8 cellular contexts compared by ENCODE assay signal in the genomic region with DNA sequence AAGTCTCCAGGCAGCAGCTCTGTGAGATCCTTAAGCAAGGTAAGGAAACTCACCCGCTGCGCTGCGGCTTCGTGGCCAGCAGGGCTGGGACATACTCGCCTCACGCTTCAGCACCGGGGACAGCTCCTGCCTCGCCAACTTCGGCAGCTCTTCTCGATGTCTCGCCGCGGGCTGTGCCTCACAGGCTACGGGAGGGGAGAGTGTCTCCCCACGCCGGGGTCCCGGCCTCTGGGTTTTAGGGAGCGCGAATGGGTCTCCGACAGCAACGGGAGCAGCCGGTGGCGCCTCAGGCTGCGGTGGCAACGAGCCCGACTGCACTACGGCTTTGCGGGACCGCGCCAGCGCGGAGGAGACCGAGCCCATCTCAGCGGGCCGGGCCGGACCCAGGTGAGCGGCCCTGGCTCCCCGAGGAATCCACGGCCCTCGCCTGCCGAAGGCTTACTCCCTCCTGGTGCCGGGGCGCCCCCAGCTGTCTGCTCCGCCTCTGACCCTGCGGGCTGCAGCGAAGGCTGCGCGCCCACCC.
DNase-seq lines count a peak whose midpoint lies in the region; ATAC-seq and TF ChIP-seq lines count a peak whose summit lies in the region.

No MANE protein-coding gene starts in this region.

- peaks cover 12% of the 10 kb centered on the region for H3K23me2 ChIP-seq in H9 (ENCODE audit: insufficient read length, low read depth, low read length, poor library complexity, severe bottlenecking)

- no peaks in the 10 kb centered on the region for H3K9me3 ChIP-seq in H9 (ENCODE audit: control insufficient read depth, low read depth, low read length)

- H2BK20ac ChIP-seq in H9 (ENCODE audit: low read depth, low read length, poor library complexity, severe bottlenecking), result no peak overlapping the region

- H4K91ac ChIP-seq in H9 (ENCODE audit: insufficient read length, low read depth, low read length), result no peak overlapping the region

- no peak overlapping the region for H2BK120ac ChIP-seq in H9 (ENCODE audit: low read depth, low read length, poor library complexity, severe bottlenecking)

- no peak overlapping the region for H3K18ac ChIP-seq in H9 (ENCODE audit: insufficient read length, low read depth, low read length)

- no peak overlapping the region for H3K56ac ChIP-seq in H9 (ENCODE audit: insufficient read length, low read depth, low read length)

- TF ChIP-seq CTCF in H9 (conservative IDR thresholded peaks at IDR 0.05) (peak; percentile 51), fibroblast of pulmonary artery (IDR thresholded peaks at IDR 0.05; ENCODE audit: low read length, missing control alignments) (peak; percentile 61), neural crest cell (conservative IDR thresholded peaks at IDR 0.05) (peak; percentile 69)

- H3K36me3 Mint-ChIP-seq in H9 (ENCODE audit: insufficient read depth in 1 of 3, low read depth in 3 of 3) (no peaks in the 10 kb centered on the region), neural crest cell (ENCODE audit: low read depth) (no peaks in the 10 kb centered on the region)
- no peaks in the 10 kb centered on the region for H3K36me3 Mint-ChIP-seq in activated T-cell treated with anti-CD3 and anti-CD28 coated beads, Interleukin-2, amount 50 U/mL, for 24 hours (ENCODE audit: low read depth)

- no peaks in the 10 kb centered on the region for H3K79me1 ChIP-seq in H9 (ENCODE audit: insufficient read depth, low read depth, low read length, poor library complexity, severe bottlenecking)

- no peak overlapping the region for H3K4ac ChIP-seq in H9 (ENCODE audit: low read depth, low read length)

- H2BK12ac ChIP-seq in H9 (ENCODE audit: insufficient read length, low read depth, low read length), result no peak overlapping the region

- H3K9me3 Mint-ChIP-seq in H9 (no peaks in the 10 kb centered on the region; a peak in 4 of 5 replicates), neural crest cell (no peaks in the 10 kb centered on the region)
- H3K9me3 Mint-ChIP-seq in activated T-cell treated with anti-CD3 and anti-CD28 coated beads, Interleukin-2, amount 50 U/mL, for 24 hours, result no peaks in the 10 kb centered on the region

- no peaks in the 10 kb centered on the region for H3K79me2 ChIP-seq in H9 (ENCODE audit: insufficient read depth, low read length)

- no peak overlapping the region for H2BK15ac ChIP-seq in H9 (ENCODE audit: low read depth, low read length)

- DNase-seq in COLO829 (ENCODE audit: low spot score) (peak; percentile 79), H9 (peak; percentile 93), NCI-H510A (lab: John Stamatoyannopoulos, UW) (peak; percentile 19), fibroblast of pulmonary artery (ENCODE audit: low read depth) (peak; percentile 88), neural crest cell (ENCODE audit: low read depth, low spot score) (peak; percentile 91), stromal cell of bone marrow (ENCODE audit: low read depth) (peak; percentile 45)
- DNase-seq in activated T-cell treated with anti-CD3 and anti-CD28 coated beads, Interleukin-2, amount 50 U/mL, for 24 hours, result peak; percentile 74

- H2AFZ ChIP-seq in H9 (ENCODE audit: low read length), result no peak overlapping the region

- no peak overlapping the region for H3T11ph ChIP-seq in H9 (ENCODE audit: low read length)

- no peak overlapping the region for H4K5ac ChIP-seq in H9 (ENCODE audit: insufficient read length, low read depth, low read length)

- no peak overlapping the region for H2BK5ac ChIP-seq in H9 (ENCODE audit: insufficient read length, low read length)

- H4K20me1 ChIP-seq in H9 (ENCODE audit: control insufficient read depth, insufficient read depth, insufficient read length), result no peaks in the 10 kb centered on the region

- H3K27ac Mint-ChIP-seq in H9 (no peak overlapping the region; a peak in 1 of 7 replicates), neural crest cell (ENCODE audit: unreplicated experiment) (no peak overlapping the region)
- H3K27ac Mint-ChIP-seq in activated T-cell treated with anti-CD3 and anti-CD28 coated beads, Interleukin-2, amount 50 U/mL, for 24 hours, result no peak overlapping the region

- H3K4me3 Mint-ChIP-seq in H9 (peak overlapping the region; percentile 63 to 82), neural crest cell (no peak overlapping the region)
- H3K4me3 Mint-ChIP-seq in activated T-cell treated with anti-CD3 and anti-CD28 coated beads, Interleukin-2, amount 50 U/mL, for 24 hours, result no peak overlapping the region

- H3K27me3 Mint-ChIP-seq in H9 (ENCODE audit: low read depth) (peaks cover 79% of the 10 kb centered on the region), neural crest cell (ENCODE audit: low read depth) (peaks cover 94% of the 10 kb centered on the region)
- H3K27me3 Mint-ChIP-seq in activated T-cell treated with anti-CD3 and anti-CD28 coated beads, Interleukin-2, amount 50 U/mL, for 24 hours, result peaks cover 79% of the 10 kb centered on the region

- WGBS in H9 (ENCODE audit: extremely low coverage, insufficient read length, low lambda C conversion rate), result no CpG with 5 or more reads among the region's 48 CpGs

- no peak overlapping the region for H3K27ac ChIP-seq in H9 (ENCODE audit: insufficient read length, low read depth, low read length)

- H3K4me2 ChIP-seq in H9 (ENCODE audit: insufficient read depth, insufficient read length, low read length), result peak overlapping the region; percentile 86

- no peaks in the 10 kb centered on the region for H3K4me1 ChIP-seq in H9 (ENCODE audit: insufficient read depth, low read length)

- no peak for ATAC-seq in HG02885 (IDR thresholded peaks at IDR 0.05; ENCODE audit: poor library complexity, unreplicated experiment)

- H4K8ac ChIP-seq in H9 (replicated peaks; ENCODE audit: insufficient read length, low read depth, low read length), result no peak overlapping the region

- peaks cover 16 to 20% of the 10 kb centered on the region in 2 experiments for H3K4me1 Mint-ChIP-seq in H9
- H3K4me1 Mint-ChIP-seq in activated T-cell treated with anti-CD3 and anti-CD28 coated beads, Interleukin-2, amount 50 U/mL, for 24 hours (ENCODE audit: low read depth), result no peaks in the 10 kb centered on the region
- no peaks in the 10 kb centered on the region for H3K4me1 Mint-ChIP-seq in neural crest cell

- no peak overlapping the region for H3K9ac ChIP-seq in H9 (ENCODE audit: extremely low read depth, insufficient read length, low read length)

- peaks cover 15% of the 10 kb centered on the region; the same call in 1 of the 2 replicates for H3K27me3 ChIP-seq in H9 (ENCODE audit: insufficient read depth, low read length)

- no peak overlapping the region for H3K4me3 ChIP-seq in fibroblast of pulmonary artery (replicated peaks; ENCODE audit: low read depth, low read length)

- no peak overlapping the region for H3K14ac ChIP-seq in H9 (ENCODE audit: insufficient read depth, low read length)

- no peak overlapping the region for H3K23ac ChIP-seq in H9 (ENCODE audit: insufficient read length, low read depth, low read length)

- H2AK5ac ChIP-seq in H9 (ENCODE audit: insufficient read length, low read length), result no peak overlapping the region

Comparison
In these comparisons a context has a peak if more than half of its experiments do, and no peak if none do; other contexts are left out.
1. DNase-seq: peak in every context shown above with its lines; median percentile 93 in H9; 91 in neural crest cell; 88 in fibroblast of pulmonary artery; 79 in COLO829; 74 in activated T-cell treated with anti-CD3 and anti-CD28 coated beads, Interleukin-2, amount 50 U/mL, for 24 hours; 45 in stromal cell of bone marrow; 19 in NCI-H510A.
2. H3K4me3 Mint-ChIP-seq: peak in H9 (2 of 2); none in activated T-cell treated with anti-CD3 and anti-CD28 coated beads, Interleukin-2, amount 50 U/mL, for 24 hours (single experiment) and neural crest cell (single experiment).
3. Peak in every context shown above with its lines, with median percentiles within 50 percentile points of each other: CTCF ChIP-seq.